Comparison of ENCODE assay signal across 14 cellular contexts in genomic region chr4:112112590-112113170, GRCh38. TPM values are rescaled to one million over a fixed set of nuclear protein-coding genes. Genes with fewer than 3 reads are reported as not detected.
DNase-seq lines count a peak whose midpoint lies in the region; ATAC-seq and TF ChIP-seq lines count a peak whose summit lies in the region.
"Had no signal": no experiment of that assay in that cellular context is flagged by ENCODE, and none has a peak within 500 bp of the region (broad histone marks: within the 10 kb centered on the region; RNA-seq: fewer than 3 reads in every experiment).

No MANE protein-coding gene starts in this region.

- dilution Hi-C loops in mammary epithelial cell (cut with HindIII; ENCODE audit: low sequenced_read_pairs): no loop called here

- intact Hi-C loops in CD14-positive monocyte (cut with micrococcal nuclease): no loop called here
- intact Hi-C loops in mammary epithelial cell (cut with micrococcal nuclease): no loop called here
- intact Hi-C loops in mucosa of descending colon (cut with DNase I, micrococcal nuclease): no loop called here

- H3K4me3 ChIP-seq in mammary epithelial cell (replicated peaks in 1 of 3; ENCODE audit: insufficient read depth in 1 of 3, low read depth in 2 of 3, low read length in 3 of 3) (no peak overlapping the region), mucosa of descending colon (no peak overlapping the region)
- H3K4me3 ChIP-seq: skin epidermis had no signal

- DNase-seq in CD14-positive monocyte (ENCODE audit: low spot score) (no peak), NCI-H460 (ENCODE audit: extremely low read depth, low read depth) (peak; percentile 1), mammary epithelial cell (no peak), mucosa of descending colon (no peak)
- no peak for DNase-seq in stimulated activated CD4-positive, alpha-beta T cell treated with anti-CD3 and anti-CD28 coated beads, Interleukin-4, amount 100 ng/mL, for 4 hours
- DNase-seq: anterior cingulate cortex; stimulated activated naive CD4-positive, alpha-beta T cell treated with Interleukin-2 at 50 U/mL for 16 hours had no signal

- no peaks in the 10 kb centered on the region for H4K20me1 ChIP-seq in mammary epithelial cell (ENCODE audit: insufficient read depth, low read length)

- H3K4me3 Mint-ChIP-seq in CD14-positive monocyte: no peak overlapping the region
- H3K4me3 Mint-ChIP-seq: B cell, mesothelial cell of epicardium had no signal

- no TSS peak for BruUV-seq in mammary epithelial cell (replicated peaks; lab: Mats Ljungman, UMichigan)

- H3K9me3 ChIP-seq in mammary epithelial cell (replicated peaks; ENCODE audit: insufficient read depth, low read length) (no peaks in the 10 kb centered on the region), mucosa of descending colon (no peaks in the 10 kb centered on the region)

- WGBS in mammary epithelial cell (ENCODE audit: low coverage, missing lambda C conversion rate): 96% methylated on average over 2 of the region's 2 CpGs

- H3K79me2 ChIP-seq in mammary epithelial cell (ENCODE audit: insufficient read depth, low read length): no peaks in the 10 kb centered on the region

- TF ChIP-seq CTCF in CD14-positive monocyte (IDR thresholded peaks at IDR 0.05) (no peak), mammary epithelial cell (conservative IDR thresholded peaks at IDR 0.05 in 1 of 2, IDR thresholded peaks at IDR 0.05 in 1 of 2; ENCODE audit: extremely low read depth in 1 of 2, insufficient read depth in 1 of 2, low read depth in 1 of 2, low read length in 2 of 2) (no peak), mucosa of descending colon (IDR thresholded peaks at IDR 0.05) (no peak)

- no peak overlapping the region for H3K4me2 ChIP-seq in mammary epithelial cell (ENCODE audit: insufficient read depth, low read depth, low read length)

- in situ Hi-C loops in mammary epithelial cell (cut with MboI; ENCODE audit: low sequenced_read_pairs in 2 of 2): no loop called here

- CTCF ChIA-PET in mammary epithelial cell (lab: Charles Lee; ENCODE audit: low non-redundant PET): no interaction called here

- peak overlapping the region in 4 of 7 donors; percentile 11 to 65 (median 40) for H3K27ac Mint-ChIP-seq in CD14-positive monocyte
- H3K27ac Mint-ChIP-seq: B cell, mesothelial cell of epicardium had no signal

- H3K4me1 ChIP-seq in mammary epithelial cell (ENCODE audit: insufficient read depth, low read length) (peaks cover 15% of the 10 kb centered on the region), mucosa of descending colon (ENCODE audit: low read depth) (peaks cover 13% of the 10 kb centered on the region)

- peak overlapping the region; percentile 6 for H2AFZ ChIP-seq in mammary epithelial cell (ENCODE audit: low read depth, low read length)

- H3K9me3 Mint-ChIP-seq in CD14-positive monocyte: no peaks in the 10 kb centered on the region
- H3K9me3 Mint-ChIP-seq: mesothelial cell of epicardium had no signal

- H3K27ac ChIP-seq in mammary epithelial cell (ENCODE audit: insufficient read depth, low read depth, low read length): no peak overlapping the region
- H3K27ac ChIP-seq: skin epidermis had no signal

- H3K36me3 Mint-ChIP-seq in CD14-positive monocyte: no peaks in the 10 kb centered on the region
- H3K36me3 Mint-ChIP-seq: mesothelial cell of epicardium had no signal

- H3K36me3 ChIP-seq in mammary epithelial cell (ENCODE audit: insufficient read depth, low read length) (no peaks in the 10 kb centered on the region), mucosa of descending colon (ENCODE audit: low read depth) (no peaks in the 10 kb centered on the region)

- H3K4me1 Mint-ChIP-seq in CD14-positive monocyte: peaks cover 27% of the 10 kb centered on the region
- H3K4me1 Mint-ChIP-seq: mesothelial cell of epicardium had no signal

- no peak overlapping the region for H3K9ac ChIP-seq in mammary epithelial cell (ENCODE audit: insufficient read depth, low read length)

- ATAC-seq in mucosa of descending colon: peak; percentile 49
- ATAC-seq in HG03108 (IDR thresholded peaks at IDR 0.05; ENCODE audit: unreplicated experiment): no peak
- ATAC-seq in HG02870 (IDR thresholded peaks at IDR 0.05; ENCODE audit: unreplicated experiment): no peak
- ATAC-seq in HG03095 (IDR thresholded peaks at IDR 0.05; ENCODE audit: unreplicated experiment): no peak
- ATAC-seq: SK-N-SH treated with all-trans-retinoic acid at 6 μM for 48 hours had no signal

- no peaks in the 10 kb centered on the region for H3K27me3 ChIP-seq in mammary epithelial cell (ENCODE audit: insufficient read depth, low read length)

- peaks cover 0 to 5% (median 0%) of the 10 kb centered on the region in 3 donors for H3K27me3 Mint-ChIP-seq in CD14-positive monocyte (ENCODE audit: low read depth in 3 of 3)
- H3K27me3 Mint-ChIP-seq: B cell had no signal

RNA-seq across cellular contexts. Expression of gene FAM241A, which starts 32.6 kb away (rescaled TPM):
- polyA plus RNA-seq in CD14-positive monocyte: 1 to 10 TPM; 4.8 to 5.5 TPM
- 6.2 and 7.4 TPM in 2 replicates for total RNA-seq in NCI-H460 (2014; rRNA removed; shearing (Covaris generic))
- polyA plus RNA-seq in NCI-H460 (2014; cell fraction: nucleus; rRNA removed): 6.7 and 7.0 TPM in 2 replicates
- total RNA-seq in mammary epithelial cell: 1 to 10 TPM; 5.5 to 8.1 TPM
- 2.1 TPM for polyA plus RNA-seq in mammary epithelial cell
- polyA minus RNA-seq in mammary epithelial cell: 0.98 TPM
- total RNA-seq in mucosa of descending colon: 1 to 10 TPM in 2 of 3 donors, under 1 TPM in 1; 0.75 to 2.1 (median 1.8) TPM
